8 cellular contexts compared by ENCODE assay signal in the genomic region with DNA sequence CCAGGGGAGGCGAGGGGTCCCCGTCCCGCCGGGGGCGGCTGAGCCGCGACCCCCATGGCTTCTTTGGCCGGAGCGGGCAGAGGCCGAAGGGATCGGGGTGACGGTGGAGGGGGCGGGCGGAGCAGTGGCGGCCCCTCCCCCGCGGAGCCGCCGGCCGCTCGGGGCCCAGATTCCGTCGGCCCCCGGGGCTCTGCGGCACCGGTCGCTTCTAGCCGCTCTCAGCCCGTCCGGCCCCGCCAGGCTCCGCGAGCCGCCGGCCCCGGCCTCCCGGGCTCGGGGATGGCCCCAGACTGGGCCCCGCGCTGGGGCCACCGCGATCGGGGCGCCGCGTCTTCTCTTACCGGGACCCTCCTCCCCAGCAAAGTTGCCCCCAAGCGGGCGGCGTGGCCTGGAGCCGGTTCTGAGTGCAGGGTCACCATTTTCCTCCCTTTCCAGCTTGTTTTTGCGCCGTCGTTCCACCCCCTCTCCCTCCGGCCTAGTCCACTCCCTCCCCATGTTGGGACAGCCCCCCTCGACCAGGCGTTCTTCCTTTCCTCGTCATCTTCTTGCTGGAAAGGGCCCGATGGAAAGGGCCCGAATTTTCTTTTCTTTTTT. TPM values are rescaled to one million over a fixed set of nuclear protein-coding genes. Genes with fewer than 3 reads are reported as not detected.
DNase-seq lines count a peak whose midpoint lies in the region; ATAC-seq and TF ChIP-seq lines count a peak whose summit lies in the region.

No MANE protein-coding gene starts in this region.

- H3K36me3 ChIP-seq in CD8-positive, alpha-beta T cell (ENCODE audit: insufficient read depth, low read length), result no peaks in the 10 kb centered on the region
- H3K36me3 ChIP-seq in HUES64 (ENCODE audit: insufficient read depth, low read length), result peaks cover 12% of the 10 kb centered on the region; the same call in 1 of the 2 replicates
- H3K36me3 ChIP-seq in esophagus muscularis mucosa, result no peaks in the 10 kb centered on the region
- no peaks in the 10 kb centered on the region for H3K36me3 ChIP-seq in mucosa of rectum (ENCODE audit: control insufficient read depth in 2 of 2, insufficient read depth in 2 of 2, low read length in 2 of 2)
- H3K36me3 ChIP-seq in tibial artery, result no peaks in the 10 kb centered on the region

- peak overlapping the region; percentile 87 for H3K27ac ChIP-seq in CD8-positive, alpha-beta T cell (ENCODE audit: low read depth, low read length)
- peak overlapping the region; percentile 96 for H3K27ac ChIP-seq in HUES64 (ENCODE audit: low read depth, low read length)
- peak overlapping the region; percentile 98 to 99 (median 99) for H3K27ac ChIP-seq in esophagus muscularis mucosa (replicated peaks in 1 of 4)
- peak overlapping the region; percentile 99 for H3K27ac ChIP-seq in mucosa of rectum (ENCODE audit: low read depth in 2 of 2, low read length in 2 of 2)
- H3K27ac ChIP-seq in tibial artery, result peak overlapping the region; percentile 98 to 99

- peak overlapping the region; percentile 93 for H3K9ac ChIP-seq in HUES64 (ENCODE audit: low read depth, low read length)
- H3K9ac ChIP-seq in mucosa of rectum (ENCODE audit: low read depth in 1 of 2, low read length in 2 of 2), result peak overlapping the region; percentile 91 to 98

- H3K36me3 Mint-ChIP-seq in CD8-positive, alpha-beta T cell, result peaks cover 7% of the 10 kb centered on the region
- peaks cover 16% of the 10 kb centered on the region for H3K36me3 Mint-ChIP-seq in activated CD8-positive, alpha-beta T cell treated with anti-CD3 and anti-CD28 coated beads, Interleukin-2, amount 10 ng/mL, durations not matched to agents 7 days and 5 days (ENCODE audit: low read depth)

- POLR2A ChIA-PET in CD8-positive, alpha-beta T cell (lab: Charles Lee), result interaction anchor here (0.6 kb wide), 1 partner anchor 34 kb away, joined by 3 read pairs; no protein-coding TSS in a partner anchor
- POLR2A ChIA-PET in activated CD8-positive, alpha-beta T cell treated with anti-CD3 and anti-CD28 coated beads, Interleukin-2, amount 10 ng/mL, durations not matched to agents 7 days and 5 days (lab: Charles Lee), result interaction anchor here (0.6 to 1.2 kb wide), 4 partner anchors 10 to 196 kb away, joined by 3 to 5 read pairs (median 4); a partner anchor contains a TSS

- no peaks in the 10 kb centered on the region for H3K9me3 Mint-ChIP-seq in CD8-positive, alpha-beta T cell
- H3K9me3 Mint-ChIP-seq in activated CD8-positive, alpha-beta T cell treated with anti-CD3 and anti-CD28 coated beads, Interleukin-2, amount 10 ng/mL, durations not matched to agents 7 days and 5 days (ENCODE audit: insufficient read depth), result no peaks in the 10 kb centered on the region

- peaks cover 51% of the 10 kb centered on the region for H3K4me1 Mint-ChIP-seq in CD8-positive, alpha-beta T cell (ENCODE audit: low read depth)
- peaks cover 47% of the 10 kb centered on the region for H3K4me1 Mint-ChIP-seq in activated CD8-positive, alpha-beta T cell treated with anti-CD3 and anti-CD28 coated beads, Interleukin-2, amount 10 ng/mL, durations not matched to agents 7 days and 5 days (ENCODE audit: low read depth)

- TF ChIP-seq CTCF in CD8-positive, alpha-beta T cell (IDR thresholded peaks at IDR 0.05), result no peak
- no peak for TF ChIP-seq CTCF in esophagus muscularis mucosa (IDR thresholded peaks at IDR 0.05)
- TF ChIP-seq CTCF in tibial artery (IDR thresholded peaks at IDR 0.05), result no peak

- H3K4me3 Mint-ChIP-seq in CD8-positive, alpha-beta T cell, result peak overlapping the region; percentile 96
- H3K4me3 Mint-ChIP-seq in activated CD8-positive, alpha-beta T cell treated with anti-CD3 and anti-CD28 coated beads, Interleukin-2, amount 10 ng/mL, durations not matched to agents 7 days and 5 days, result peak overlapping the region; percentile 96

- no peaks in the 10 kb centered on the region for H3K27me3 ChIP-seq in CD8-positive, alpha-beta T cell (ENCODE audit: insufficient read depth, low read length)
- H3K27me3 ChIP-seq in HUES64 (ENCODE audit: insufficient read depth, low read length) (no peaks in the 10 kb centered on the region), esophagus muscularis mucosa (no peaks in the 10 kb centered on the region), mucosa of rectum (ENCODE audit: control insufficient read depth in 2 of 2, insufficient read depth in 2 of 2, low read length in 2 of 2) (no peaks in the 10 kb centered on the region), tibial artery (no peaks in the 10 kb centered on the region)

- peak in 3 of 7 experiments; percentile 15 to 25 (median 20) for DNase-seq in CD8-positive, alpha-beta T cell
- peak; percentile 43 for DNase-seq in activated CD8-positive, alpha-beta T cell treated with anti-CD3 and anti-CD28 coated beads, Interleukin-2, amount 10 ng/mL, durations not matched to agents 7 days and 5 days
- DNase-seq in esophagus muscularis mucosa (ENCODE audit: extremely low spot score) (no peak), tibial artery (peak; percentile 74 to 84), SHP77 (lab: John Stamatoyannopoulos, UW) (no peak)

- peak; percentile 6 for ATAC-seq in CD8-positive, alpha-beta T cell
- peak; percentile 16 for ATAC-seq in GM21381 (IDR thresholded peaks at IDR 0.05; ENCODE audit: unreplicated experiment)
- peak; percentile 56 for ATAC-seq in activated CD8-positive, alpha-beta T cell treated with anti-CD3 and anti-CD28 coated beads, Interleukin-2, amount 10 ng/mL, durations not matched to agents 7 days and 5 days

- CTCF ChIA-PET in CD8-positive, alpha-beta T cell (lab: Charles Lee), result no interaction called here
- CTCF ChIA-PET in activated CD8-positive, alpha-beta T cell treated with anti-CD3 and anti-CD28 coated beads, Interleukin-2, amount 10 ng/mL, durations not matched to agents 7 days and 5 days (lab: Charles Lee), result interaction anchor here (0.9 to 2.2 kb wide), 5 partner anchors 11 to 188 kb away, joined by 3 to 11 read pairs (median 4); a partner anchor contains a TSS

- peaks cover 36% of the 10 kb centered on the region for H3K4me1 ChIP-seq in CD8-positive, alpha-beta T cell (ENCODE audit: insufficient read depth, low read length)
- H3K4me1 ChIP-seq in HUES64 (ENCODE audit: insufficient read depth, low read length), result peaks cover 42% of the 10 kb centered on the region
- peaks cover 28 to 60% (median 56%) of the 10 kb centered on the region in 4 donors for H3K4me1 ChIP-seq in esophagus muscularis mucosa
- peaks cover 14 to 16% of the 10 kb centered on the region in 2 donors for H3K4me1 ChIP-seq in mucosa of rectum (ENCODE audit: control insufficient read depth in 2 of 2, insufficient read depth in 2 of 2, low read length in 2 of 2)
- H3K4me1 ChIP-seq in tibial artery, result peaks cover 0 to 50% (median 23%) of the 10 kb centered on the region in 4 donors

- TF ChIP-seq EP300 in esophagus muscularis mucosa (IDR thresholded peaks at IDR 0.05), result no peak

- TF ChIP-seq POLR2A in esophagus muscularis mucosa (IDR thresholded peaks at IDR 0.05; ENCODE audit: low read depth), result no peak

- H3K27me3 Mint-ChIP-seq in CD8-positive, alpha-beta T cell (ENCODE audit: low read depth), result no peaks in the 10 kb centered on the region
- H3K27me3 Mint-ChIP-seq in activated CD8-positive, alpha-beta T cell treated with anti-CD3 and anti-CD28 coated beads, Interleukin-2, amount 10 ng/mL, durations not matched to agents 7 days and 5 days (ENCODE audit: low read depth), result no peaks in the 10 kb centered on the region

- H3K27ac Mint-ChIP-seq in CD8-positive, alpha-beta T cell, result peak overlapping the region; percentile 95
- H3K27ac Mint-ChIP-seq in activated CD8-positive, alpha-beta T cell treated with anti-CD3 and anti-CD28 coated beads, Interleukin-2, amount 10 ng/mL, durations not matched to agents 7 days and 5 days, result peak overlapping the region; percentile 95

- peak overlapping the region; percentile 91 for H3K4me3 ChIP-seq in CD8-positive, alpha-beta T cell (ENCODE audit: low read depth, low read length)
- H3K4me3 ChIP-seq in HUES64 (ENCODE audit: low read length) (peak overlapping the region; percentile 92), esophagus muscularis mucosa (peak overlapping the region; percentile 71 to 98 (median 92)), mucosa of rectum (ENCODE audit: low read length in 2 of 2) (peak overlapping the region; percentile 90 to 91), tibial artery (peak overlapping the region; percentile 66 to 98)

- intact Hi-C loops in CD8-positive, alpha-beta T cell (cut with DNase I, micrococcal nuclease), result loop anchor here (1.0 to 10.0 kb wide), 12 partner anchors 112 to 816 kb away; a partner anchor contains a TSS
- intact Hi-C loops in esophagus muscularis mucosa (cut with DNase I) (loop anchor here (5.0 to 10.0 kb wide), 3 partner anchors 142 to 188 kb away; a partner anchor contains a TSS), tibial artery (cut with DNase I; ENCODE audit: low total_unique reads) (loop anchor here (10.0 kb wide), 1 partner anchor 172 kb away; no protein-coding TSS in a partner anchor)

- under 1% methylated on average over 60 of the region's 60 CpGs for WGBS in HUES64
- WGBS in esophagus muscularis mucosa, result under 1% methylated on average over 27 of the region's 60 CpGs

- no peaks in the 10 kb centered on the region for H3K9me3 ChIP-seq in CD8-positive, alpha-beta T cell (ENCODE audit: low read length)
- no peaks in the 10 kb centered on the region for H3K9me3 ChIP-seq in HUES64 (ENCODE audit: insufficient read depth, low read depth, low read length)
- H3K9me3 ChIP-seq in esophagus muscularis mucosa, result no peaks in the 10 kb centered on the region
- no peaks in the 10 kb centered on the region for H3K9me3 ChIP-seq in mucosa of rectum (ENCODE audit: control insufficient read depth in 2 of 2, low read length in 2 of 2)
- no peaks in the 10 kb centered on the region for H3K9me3 ChIP-seq in tibial artery

RNA-seq across cellular contexts. Expression of a gene that starts 0.8 kb away (rescaled TPM):
- total RNA-seq in CD8-positive, alpha-beta T cell, result 10 to 100 TPM; 22.0 to 27.6 TPM
- 8.8 TPM for polyA plus RNA-seq in HUES64 (2013, experiment 1 of 2)
- 10.0 TPM for polyA plus RNA-seq in HUES64 (2013, experiment 2 of 2)
- 10 to 100 TPM; 16.8 to 17.5 TPM for total RNA-seq in activated CD8-positive, alpha-beta T cell treated with anti-CD3 and anti-CD28 coated beads, Interleukin-2, amount 10 ng/mL, durations not matched to agents 7 days and 5 days
- 10 to 100 TPM; 47.1 to 68.4 (median 59.6) TPM for total RNA-seq in esophagus muscularis mucosa

Comparison
In these comparisons a context has a peak if more than half of its experiments do, and no peak if none do; other contexts are left out.
1. ATAC-seq: peak in every context shown above with its lines; median percentile 56 in activated CD8-positive, alpha-beta T cell treated with anti-CD3 and anti-CD28 coated beads, Interleukin-2, amount 10 ng/mL, durations not matched to agents 7 days and 5 days; 16 in GM21381; 6 in CD8-positive, alpha-beta T cell.
2. DNase-seq: peak in activated CD8-positive, alpha-beta T cell treated with anti-CD3 and anti-CD28 coated beads, Interleukin-2, amount 10 ng/mL, durations not matched to agents 7 days and 5 days (single experiment) and tibial artery (2 of 2); none in esophagus muscularis mucosa (single experiment) and SHP77 (0 of 2).
3. Peak in every context shown above with its lines, with median percentiles within 50 percentile points of each other: H3K27ac ChIP-seq and H3K4me3 ChIP-seq.